In the genomic region with DNA sequence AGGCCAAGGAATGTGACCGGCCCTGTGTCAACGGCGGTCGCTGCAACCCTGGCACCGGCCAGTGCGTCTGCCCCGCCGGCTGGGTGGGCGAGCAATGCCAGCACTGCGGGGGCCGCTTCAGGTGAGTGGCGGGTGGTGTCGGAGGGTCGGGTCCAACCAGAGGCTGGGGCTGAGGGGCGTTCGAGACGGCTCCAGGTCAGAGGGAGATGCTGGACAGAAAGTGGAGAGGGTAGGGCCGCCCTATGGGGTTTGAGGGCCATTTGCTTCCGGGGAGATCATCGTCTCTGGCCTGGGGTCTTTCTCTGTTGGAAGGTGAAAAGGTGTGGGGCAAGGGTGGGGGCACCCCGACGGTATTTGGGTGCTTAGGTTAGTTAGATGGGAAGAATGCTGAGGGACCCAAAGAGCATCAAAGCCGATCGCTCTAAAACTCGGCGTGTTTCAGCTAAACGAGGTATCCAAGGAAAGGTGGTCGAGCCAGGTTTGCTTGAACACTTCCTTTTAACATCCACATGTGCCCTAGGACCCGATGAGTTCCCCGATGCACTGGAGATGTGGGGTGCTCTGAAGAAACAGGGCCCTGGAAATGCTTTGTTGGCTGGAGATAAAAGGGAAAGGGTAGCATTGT, we compare ENCODE assay signal across 8 cellular contexts. TPM values are rescaled to one million over a fixed set of nuclear protein-coding genes. Genes with fewer than 3 reads are reported as not detected.
DNase-seq lines count a peak whose midpoint lies in the region; ATAC-seq and TF ChIP-seq lines count a peak whose summit lies in the region.

No MANE protein-coding gene starts in this region.

- no peak for TF ChIP-seq POLR2A in thyroid gland (IDR thresholded peaks at IDR 0.05)

- H3K27ac ChIP-seq in liver (ENCODE audit: low read depth in 1 of 2, low read length in 2 of 2): peak overlapping the region; percentile 81 to 93
- H3K27ac ChIP-seq in thyroid gland: peak overlapping the region; percentile 78 to 86 (median 85)

- H3K4me3 ChIP-seq in liver (ENCODE audit: low read depth in 1 of 3, low read length in 3 of 3) (peak overlapping the region; percentile 73 to 96 (median 88)), thyroid gland (replicated peaks in 1 of 3) (peak overlapping the region; percentile 87 to 100 (median 95))

- H3K9ac ChIP-seq in liver (ENCODE audit: low read depth in 1 of 2, low read length in 2 of 2): peak overlapping the region; percentile 70 to 82

- under 1% methylated on average over 30 of the region's 30 CpGs for WGBS in liver
- 0 to 2% methylated on average over 12 to 16 of the region's 30 CpGs for WGBS in thyroid gland, 2 donors

- H3K4me1 ChIP-seq in liver (ENCODE audit: control insufficient read depth in 4 of 4, insufficient read depth in 4 of 4, low read length in 3 of 4) (peaks cover 4 to 41% (median 36%) of the 10 kb centered on the region in 4 donors), thyroid gland (peaks cover 22 to 27% of the 10 kb centered on the region in 2 donors)

- intact Hi-C loops in thyroid gland (cut with DNase I): no loop called here

- ATAC-seq in GM18867 (IDR thresholded peaks at IDR 0.05; ENCODE audit: unreplicated experiment) (peak; percentile 9), HG03196 (IDR thresholded peaks at IDR 0.05; ENCODE audit: unreplicated experiment) (peak; percentile 20)

- DNase-seq in astrocyte of the hippocampus (ENCODE audit: low read depth, low spot score) (peak; percentile 19), thyroid gland (no peak), NCI-H1694 treated with DMSO at 0.1 percent for 48 hours (lab: John Stamatoyannopoulos, UW) (no peak), inferior parietal cortex (ENCODE audit: extremely low spot score) (no peak), NCI-H1436 treated with DMSO at 0.1 percent for 48 hours (lab: John Stamatoyannopoulos, UW) (no peak)

- H3K36me3 ChIP-seq in liver (ENCODE audit: control insufficient read depth in 4 of 4, insufficient read depth in 3 of 4, low read depth in 1 of 4, low read length in 3 of 4) (no peaks in the 10 kb centered on the region), thyroid gland (no peaks in the 10 kb centered on the region)

- H3K27me3 ChIP-seq in liver (ENCODE audit: control insufficient read depth in 4 of 4, insufficient read depth in 4 of 4, low read length in 3 of 4) (no peaks in the 10 kb centered on the region), thyroid gland (no peaks in the 10 kb centered on the region)

- H3K9me3 ChIP-seq in liver (ENCODE audit: control insufficient read depth in 4 of 4, low read length in 3 of 4) (no peaks in the 10 kb centered on the region), thyroid gland (no peaks in the 10 kb centered on the region)

- no peak for TF ChIP-seq RAD21 in liver (IDR thresholded peaks at IDR 0.05)

- TF ChIP-seq CTCF in liver (IDR thresholded peaks at IDR 0.05; ENCODE audit: low read depth, low read length, missing input control) (no peak), thyroid gland (IDR thresholded peaks at IDR 0.05) (no peak)

TF ChIP-seq in liver, 16 proteins besides CTCF, POLR2A, EP300 and RAD21:
- no peak for TF ChIP-seq HNF4A (conservative IDR thresholded peaks at IDR 0.05)
- TF ChIP-seq HNF4G (IDR thresholded peaks at IDR 0.05): no peak
- TF ChIP-seq, protein P1, sequence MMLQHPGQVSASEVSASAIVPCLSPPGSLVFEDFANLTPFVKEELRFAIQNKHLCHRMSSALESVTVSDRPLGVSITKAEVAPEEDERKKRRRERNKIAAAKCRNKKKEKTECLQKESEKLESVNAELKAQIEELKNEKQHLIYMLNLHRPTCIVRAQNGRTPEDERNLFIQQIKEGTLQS (IDR thresholded peaks at IDR 0.05): no peak
- TF ChIP-seq, protein P2, sequence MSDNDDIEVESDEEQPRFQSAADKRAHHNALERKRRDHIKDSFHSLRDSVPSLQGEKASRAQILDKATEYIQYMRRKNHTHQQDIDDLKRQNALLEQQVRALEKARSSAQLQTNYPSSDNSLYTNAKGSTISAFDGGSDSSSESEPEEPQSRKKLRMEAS (IDR thresholded peaks at IDR 0.05): no peak
- no peak for TF ChIP-seq FOXA1 (IDR thresholded peaks at IDR 0.05)
- no peak for TF ChIP-seq SP1 (IDR thresholded peaks at IDR 0.05)
- TF ChIP-seq TAF1 (conservative IDR thresholded peaks at IDR 0.05): no peak
TF ChIP-seq in liver: peak in this region for 0.

RNA-seq across cellular contexts. Expression of a gene that starts 0.7 kb away (rescaled TPM):
- total RNA-seq in liver: 100 to 1,000 TPM in 1 of 2 donors, 10 to 100 TPM in 1; 57.4 to 104 TPM
- 10 to 100 TPM in 1 of 2 donors, 1 to 10 TPM in 1; 8.4 to 34.6 TPM for polyA plus RNA-seq in liver
- 10 to 100 TPM; 43.0 to 81.8 (median 61.4) TPM for total RNA-seq in thyroid gland
